8 cellular contexts compared by ENCODE assay signal in genomic region chr4:6271701-6272465, GRCh38. TPM values are rescaled to one million over a fixed set of nuclear protein-coding genes. Genes with fewer than 3 reads are reported as not detected.
A peak's percentile ranks its signal among the peaks of the same experiment; 100 is the strongest.
DNase-seq lines count a peak whose midpoint lies in the region; ATAC-seq and TF ChIP-seq lines count a peak whose summit lies in the region.

No MANE protein-coding gene starts in this region.

- no peaks in the 10 kb centered on the region for H3K9me3 Mint-ChIP-seq in MCF 10A (ENCODE audit: unreplicated experiment)
- H3K9me3 Mint-ChIP-seq in nephron, result no peaks in the 10 kb centered on the region

- no peak overlapping the region for H3K9ac ChIP-seq in mammary epithelial cell (ENCODE audit: insufficient read depth, low read length)

- no peak for TF ChIP-seq EP300 in esophagus muscularis mucosa (IDR thresholded peaks at IDR 0.05)

- H3K36me3 ChIP-seq in mammary epithelial cell (ENCODE audit: insufficient read depth, low read length) (no peaks in the 10 kb centered on the region), esophagus muscularis mucosa (no peaks in the 10 kb centered on the region)

- dilution Hi-C loops in mammary epithelial cell (cut with HindIII; ENCODE audit: low sequenced_read_pairs), result no loop called here

- in situ Hi-C loops in mammary epithelial cell (cut with MboI; ENCODE audit: low sequenced_read_pairs in 2 of 2), result no loop called here

- intact Hi-C loops in MCF 10A (cut with micrococcal nuclease), result no loop called here
- intact Hi-C loops in mammary epithelial cell (cut with micrococcal nuclease), result no loop called here
- intact Hi-C loops in esophagus muscularis mucosa (cut with DNase I), result no loop called here

- H3K27me3 Mint-ChIP-seq in MCF 10A (ENCODE audit: insufficient read depth, unreplicated experiment), result peaks cover 17% of the 10 kb centered on the region
- H3K27me3 Mint-ChIP-seq in nephron (ENCODE audit: low read depth), result peaks cover 4% of the 10 kb centered on the region

- no peak overlapping the region for H3K4me2 ChIP-seq in mammary epithelial cell (ENCODE audit: insufficient read depth, low read depth, low read length)

- BruUV-seq in MCF 10A (replicated peaks; lab: Mats Ljungman, UMichigan) (no TSS peak), mammary epithelial cell (replicated peaks; lab: Mats Ljungman, UMichigan) (no TSS peak)

- 46% methylated on average over 12 of the region's 15 CpGs for WGBS in mammary epithelial cell (ENCODE audit: low coverage, missing lambda C conversion rate)
- WGBS in esophagus muscularis mucosa, result 51% methylated on average over 13 of the region's 15 CpGs

- no peak overlapping the region for H2AFZ ChIP-seq in mammary epithelial cell (ENCODE audit: low read depth, low read length)

- H3K27ac Mint-ChIP-seq in MCF 10A (ENCODE audit: low read depth, unreplicated experiment) (peak overlapping the region; percentile 55), nephron (peak overlapping the region in 2 of 3 experiments; percentile 70 to 77)

- TF ChIP-seq POLR2A in esophagus muscularis mucosa (IDR thresholded peaks at IDR 0.05; ENCODE audit: low read depth), result no peak

- CTCF ChIA-PET in MCF 10A (lab: Yijun Ruan, JAX) (interaction anchor here (0.6 to 5.6 kb wide), 7 partner anchors 15 to 62 kb away, joined by 3 to 34 read pairs (median 4); no protein-coding TSS in a partner anchor), mammary epithelial cell (lab: Charles Lee; ENCODE audit: low non-redundant PET) (no interaction called here)

- H3K4me3 Mint-ChIP-seq in MCF 10A (ENCODE audit: unreplicated experiment) (peak overlapping the region; percentile 7), nephron (peak overlapping the region; percentile 90 to 98 (median 96))

- peaks cover 2% of the 10 kb centered on the region for H3K79me2 ChIP-seq in mammary epithelial cell (ENCODE audit: insufficient read depth, low read length)

- no peak for ATAC-seq in esophagus mucosa

- POLR2A ChIA-PET in MCF 10A (lab: Yijun Ruan, JAX), result no interaction called here

- H3K27me3 ChIP-seq in mammary epithelial cell (ENCODE audit: insufficient read depth, low read length), result no peaks in the 10 kb centered on the region
- no peaks in the 10 kb centered on the region for H3K27me3 ChIP-seq in esophagus muscularis mucosa

- peaks cover 40% of the 10 kb centered on the region for H3K4me1 Mint-ChIP-seq in MCF 10A (ENCODE audit: insufficient read depth, unreplicated experiment)
- peaks cover 44% of the 10 kb centered on the region for H3K4me1 Mint-ChIP-seq in nephron

- H3K4me1 ChIP-seq in mammary epithelial cell (ENCODE audit: insufficient read depth, low read length) (peaks cover 30% of the 10 kb centered on the region), esophagus muscularis mucosa (peaks cover 70 to 74% (median 74%) of the 10 kb centered on the region in 4 donors)

- H3K9me3 ChIP-seq in mammary epithelial cell (replicated peaks; ENCODE audit: insufficient read depth, low read length) (no peaks in the 10 kb centered on the region), esophagus muscularis mucosa (no peaks in the 10 kb centered on the region)

- H3K4me3 ChIP-seq in mammary epithelial cell (replicated peaks in 1 of 3; ENCODE audit: insufficient read depth in 1 of 3, low read depth in 2 of 3, low read length in 3 of 3) (no peak overlapping the region), esophagus muscularis mucosa (peak overlapping the region; percentile 86 to 99 (median 96))

- no peaks in the 10 kb centered on the region for H3K36me3 Mint-ChIP-seq in MCF 10A (ENCODE audit: insufficient read depth, unreplicated experiment)
- no peaks in the 10 kb centered on the region for H3K36me3 Mint-ChIP-seq in nephron (ENCODE audit: low read depth)

- H3K27ac ChIP-seq in mammary epithelial cell (ENCODE audit: insufficient read depth, low read depth, low read length), result no peak overlapping the region
- peak overlapping the region; percentile 92 to 97 (median 94) for H3K27ac ChIP-seq in esophagus muscularis mucosa (replicated peaks in 1 of 4)

- no peak for DNase-seq in MCF 10A (ENCODE audit: unreplicated experiment)
- DNase-seq in mammary epithelial cell, result no peak
- DNase-seq in esophagus muscularis mucosa (ENCODE audit: extremely low spot score), result no peak
- DNase-seq in NOMO-1 (lab: John Stamatoyannopoulos, UW; ENCODE audit: unreplicated experiment in 2 of 2), result no peak
- no peak for DNase-seq in NCI-H2171 treated with DMSO at 0.1 percent for 48 hours (lab: John Stamatoyannopoulos, UW)
- no peak for DNase-seq in GF-D8 (lab: John Stamatoyannopoulos, UW)

- no peak for TF ChIP-seq CTCF in MCF 10A (IDR thresholded peaks at IDR 0.05; ENCODE audit: unreplicated experiment)
- no peak for TF ChIP-seq CTCF in mammary epithelial cell (conservative IDR thresholded peaks at IDR 0.05 in 1 of 2, IDR thresholded peaks at IDR 0.05 in 1 of 2; ENCODE audit: extremely low read depth in 1 of 2, insufficient read depth in 1 of 2, low read depth in 1 of 2, low read length in 2 of 2)
- TF ChIP-seq CTCF in esophagus muscularis mucosa (IDR thresholded peaks at IDR 0.05), result no peak
- no peak for TF ChIP-seq CTCF in nephron (IDR thresholded peaks at IDR 0.05; ENCODE audit: unreplicated experiment in 3 of 3)

- H4K20me1 ChIP-seq in mammary epithelial cell (ENCODE audit: insufficient read depth, low read length), result no peaks in the 10 kb centered on the region

RNA-seq across cellular contexts. Expression of gene WFS1, which starts 2.2 kb away (rescaled TPM):
- total RNA-seq in MCF 10A (2022), result 41.7 and 62.4 TPM in 2 replicates
- total RNA-seq in mammary epithelial cell, result 10 to 100 TPM; 13.3 to 17.8 TPM
- polyA plus RNA-seq in mammary epithelial cell, result 15.5 TPM
- polyA minus RNA-seq in mammary epithelial cell, result 19.4 TPM
- 100 to 1,000 TPM in 2 of 4 donors, 10 to 100 TPM in 2; 62.3 to 159 (median 104) TPM for total RNA-seq in esophagus muscularis mucosa
- 3.7 TPM for total RNA-seq in esophagus mucosa

Comparison
In these comparisons a context has a peak if more than half of its experiments do, and no peak if none do; other contexts are left out.
1. H3K4me3 ChIP-seq: peak in esophagus muscularis mucosa (4 of 4); none in mammary epithelial cell (0 of 3).